14 cellular contexts compared by ENCODE assay signal in the genomic region with DNA sequence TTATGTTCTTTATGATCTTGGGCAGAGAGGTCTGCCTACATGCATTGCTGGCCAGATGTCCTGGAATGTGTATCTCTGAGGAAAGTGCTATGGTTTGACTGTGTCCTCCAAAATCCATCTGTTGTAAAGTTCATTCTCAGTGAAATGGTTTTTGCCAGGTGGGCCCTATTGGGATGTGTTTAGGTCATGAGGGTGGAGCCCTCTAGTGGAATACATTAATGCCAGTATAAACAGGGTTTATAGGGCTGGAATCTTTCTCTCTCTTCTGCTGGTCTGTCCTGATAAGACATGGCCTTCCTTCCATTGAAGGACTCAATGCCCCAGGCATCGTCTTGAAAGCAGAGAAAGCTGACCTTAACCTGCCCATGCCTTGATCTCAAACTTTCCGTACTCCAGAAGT.
A peak's percentile ranks its signal among the peaks of the same experiment; 100 is the strongest.
DNase-seq lines count a peak whose midpoint lies in the region; ATAC-seq, FAIRE-seq and TF ChIP-seq lines count a peak whose summit lies in the region.
"Had no signal": no experiment of that assay in that cellular context is flagged by ENCODE, and none has a peak within 500 bp of the region (broad histone marks: within the 10 kb centered on the region; RNA-seq: fewer than 3 reads in every experiment).

No MANE protein-coding gene starts in this region.

- 0% methylated on average over 2 of the region's 2 CpGs for WGBS in K562 (ENCODE audit: insufficient coverage, low coverage, missing lambda C conversion rate)

- DNase-seq in NCI-H748 (lab: John Stamatoyannopoulos, UW; ENCODE audit: unreplicated experiment) (peak; percentile 5), NCI-H748 treated with DMSO at 0.1 percent for 48 hours (lab: John Stamatoyannopoulos, UW) (no peak), K562 (ENCODE audit: extremely low read depth in 1 of 4, low spot score in 3 of 4) (peak in 2 of 4 experiments; percentile 12 to 14), memory B cell (ENCODE audit: low spot score in 2 of 2) (no peak)
- no peak for DNase-seq in activated CD8-positive, alpha-beta memory T cell treated with anti-CD3 and anti-CD28 coated beads for 24 hours
- DNase-seq: activated CD4-positive, alpha-beta T cell treated with anti-CD3 and anti-CD28 coated beads for 4 hours; MV-4-11; pancreas; transverse colon had no signal

- H3K4me1 Mint-ChIP-seq in memory B cell, result no peaks in the 10 kb centered on the region
- H3K4me1 Mint-ChIP-seq: activated naive CD4-positive, alpha-beta T cell treated with anti-CD3 and anti-CD28 coated beads, Interleukin-2, amount 50 U/mL, for 24 hours had no signal

- intact Hi-C loops in K562 (cut with micrococcal nuclease), result no loop called here

- no peak overlapping the region for H3K4me2 ChIP-seq in K562 (ENCODE audit: insufficient read depth, low read length)

- H3K9me3 Mint-ChIP-seq in memory B cell, result no peaks in the 10 kb centered on the region
- H3K9me3 Mint-ChIP-seq: activated naive CD4-positive, alpha-beta T cell treated with anti-CD3 and anti-CD28 coated beads, Interleukin-2, amount 50 U/mL, for 24 hours had no signal

- POLR2A ChIA-PET in K562 (lab: Yijun Ruan, JAX), result no interaction called here

- H3K9me1 ChIP-seq in K562 (ENCODE audit: control insufficient read depth, insufficient read depth, low read length), result no peaks in the 10 kb centered on the region

- no peak overlapping the region for H2AFZ ChIP-seq in K562 (ENCODE audit: low read depth, low read length)

- no TSS peak for BruUV-seq in K562 (replicated peaks; lab: Mats Ljungman, UMichigan)

- TF ChIP-seq EP300 in K562 (IDR thresholded peaks at IDR 0.05; ENCODE audit: low read length), result no peak

- no peaks in the 10 kb centered on the region for H3K9me3 ChIP-seq in K562 (replicated peaks; ENCODE audit: control insufficient read depth, insufficient read depth, low read depth, low read length)
- H3K9me3 ChIP-seq: pancreas, transverse colon had no signal

- in situ Hi-C loops in K562 (cut with MboI), result no loop called here

- TF ChIP-seq CTCF in LNCAP (IDR thresholded peaks at IDR 0.05) (peak; percentile 45), K562 (IDR thresholded peaks at IDR 0.05 in 2 of 3, conservative IDR thresholded peaks at IDR 0.05 in 1 of 3; ENCODE audit: insufficient read depth in 2 of 3, low read depth in 1 of 3, low read length in 3 of 3) (peak; percentile 15 to 41 (median 37); a peak in 4 of 6 replicates)

- FAIRE-seq in K562 (lab: Jason Lieb, UNC), result no peak
- FAIRE-seq: islet of Langerhans, pancreas had no signal

- peak in 1 of 2 experiments; percentile 26; a peak in 1 of 4 replicates for TF ChIP-seq RAD21 in K562 (CRISPR knock-in tag; conservative IDR thresholded peaks at IDR 0.05 in 1 of 2, IDR thresholded peaks at IDR 0.05 in 1 of 2)

- H3K27me3 Mint-ChIP-seq in memory B cell, result peaks cover 5% of the 10 kb centered on the region

- H3K4me1 ChIP-seq in K562 (replicated peaks in 1 of 2; ENCODE audit: control insufficient read depth in 2 of 2, insufficient read depth in 2 of 2, low read length in 2 of 2), result no peaks in the 10 kb centered on the region
- H3K4me1 ChIP-seq: pancreas, transverse colon had no signal

- no peak overlapping the region for H3K9ac ChIP-seq in K562 (ENCODE audit: insufficient read depth in 1 of 2, low read depth in 2 of 2, low read length in 2 of 2)

- H3K79me2 ChIP-seq in K562 (ENCODE audit: control insufficient read depth, insufficient read depth, low read length), result no peaks in the 10 kb centered on the region

- TF ChIP-seq POLR2A in K562 (conservative IDR thresholded peaks at IDR 0.05), result no peak

- H3K4me3 Mint-ChIP-seq in memory B cell, result no peak overlapping the region
- H3K4me3 Mint-ChIP-seq: activated naive CD4-positive, alpha-beta T cell treated with anti-CD3 and anti-CD28 coated beads, Interleukin-2, amount 50 U/mL, for 24 hours had no signal

- no peak overlapping the region for H3K27ac Mint-ChIP-seq in memory B cell
- H3K27ac Mint-ChIP-seq: activated naive CD4-positive, alpha-beta T cell treated with anti-CD3 and anti-CD28 coated beads, Interleukin-2, amount 50 U/mL, for 24 hours had no signal

- H4K20me1 ChIP-seq in K562 (replicated peaks; ENCODE audit: control insufficient read depth, insufficient read depth, low read length), result no peaks in the 10 kb centered on the region

- no peaks in the 10 kb centered on the region for H3K36me3 Mint-ChIP-seq in memory B cell
- H3K36me3 Mint-ChIP-seq: activated naive CD4-positive, alpha-beta T cell treated with anti-CD3 and anti-CD28 coated beads, Interleukin-2, amount 50 U/mL, for 24 hours had no signal

- no peaks in the 10 kb centered on the region for H3K36me3 ChIP-seq in K562 (ENCODE audit: control insufficient read depth, insufficient read depth, low read length)
- H3K36me3 ChIP-seq: pancreas, transverse colon had no signal

- CTCF ChIA-PET in K562 (lab: Yijun Ruan, JAX; ENCODE audit: low intra/inter-chr PET ratio), result interaction anchor here (0.6 kb wide), 1 partner anchor 1440 kb away, joined by 3 read pairs; no protein-coding TSS in a partner anchor

- peaks cover 0 to 5% of the 10 kb centered on the region in 2 experiments; a peak in 2 of 5 replicates for H3K27me3 ChIP-seq in K562 (ENCODE audit: control insufficient read depth in 2 of 2, insufficient read depth in 2 of 2, low read length in 2 of 2)
- H3K27me3 ChIP-seq: pancreas, transverse colon had no signal

- no peak overlapping the region for H3K27ac ChIP-seq in K562 (ENCODE audit: extremely low read depth, low read depth, low read length)
- H3K27ac ChIP-seq: pancreas, transverse colon had no signal

- H3K4me3 ChIP-seq in K562, result no peak overlapping the region
- H3K4me3 ChIP-seq: pancreas, transverse colon had no signal

- ATAC-seq in K562 (peak; percentile 51; the same call in 1 of the 3 replicates), memory B cell (ENCODE audit: low read depth) (peak; percentile 37), HG02798 (IDR thresholded peaks at IDR 0.05; ENCODE audit: poor library complexity, unreplicated experiment) (no peak), HG02973 (IDR thresholded peaks at IDR 0.05; ENCODE audit: unreplicated experiment) (no peak)
- ATAC-seq: pancreas had no signal

TF ChIP-seq in K562, 482 proteins besides CTCF, POLR2A, EP300 and RAD21:
- TF ChIP-seq MCM5 (IDR thresholded peaks at IDR 0.05; ENCODE audit: low read depth) (no peak), XRCC3 (IDR thresholded peaks at IDR 0.05) (no peak), ELF4 (CRISPR knock-in tag; IDR thresholded peaks at IDR 0.05) (no peak), YBX1 (IDR thresholded peaks at IDR 0.05) (no peak)
TF ChIP-seq in K562: peak in this region for 0.

Comparison
In these comparisons a context has a peak if more than half of its experiments do, and no peak if none do; other contexts are left out.
1. ATAC-seq: peak in K562 (single experiment) and memory B cell (single experiment); none in HG02798 (single experiment) and HG02973 (single experiment).